Comparison of ENCODE assay signal across 12 cellular contexts in genomic region chr16:72072514-72073342, GRCh38. TPM values are rescaled to one million over a fixed set of nuclear protein-coding genes. Genes with fewer than 3 reads are reported as not detected.
DNase-seq lines count a peak whose midpoint lies in the region; ATAC-seq and TF ChIP-seq lines count a peak whose summit lies in the region.
"Had no signal": no experiment of that assay in that cellular context is flagged by ENCODE, and none has a peak within 500 bp of the region (broad histone marks: within the 10 kb centered on the region; RNA-seq: fewer than 3 reads in every experiment).

No MANE protein-coding gene starts in this region.

- DNase-seq in fibroblast of pulmonary artery (ENCODE audit: low read depth) (peak; percentile 62), medulla oblongata (ENCODE audit: extremely low spot score) (peak; percentile 51), HCEC 1CT (no peak), GM19238 (ENCODE audit: insufficient read length, low spot score) (no peak)
- DNase-seq: activated naive CD8-positive, alpha-beta T cell treated with anti-CD3 and anti-CD28 coated beads, Interleukin-2, amount 10 ng/mL, durations not matched to agents 7 days and 5 days; natural killer cell; stimulated activated CD4-positive, alpha-beta T cell treated with anti-CD3 and anti-CD28 coated beads, Interleukin-15, amount 100 ng/mL, for 24 hours had no signal

- no peak overlapping the region for H3K4me3 ChIP-seq in fibroblast of pulmonary artery (replicated peaks; ENCODE audit: low read depth, low read length)

- TF ChIP-seq CTCF in fibroblast of pulmonary artery (IDR thresholded peaks at IDR 0.05; ENCODE audit: low read length, missing control alignments) = no peak

- ATAC-seq in HG02852 (IDR thresholded peaks at IDR 0.05; ENCODE audit: unreplicated experiment) = no peak
- no peak for ATAC-seq in HG03095 (IDR thresholded peaks at IDR 0.05; ENCODE audit: unreplicated experiment)
- ATAC-seq: natural killer cell had no signal

- H3K27ac ChIP-seq in angular gyrus (ENCODE audit: low read depth, low read length) (peak overlapping the region; percentile 93), temporal lobe (ENCODE audit: low read depth, low read length) (peak overlapping the region; percentile 95)

RNA-seq across cellular contexts. Expression of gene HPR, which starts 9.7 kb away (rescaled TPM):
- not detected for total RNA-seq in temporal lobe
- total RNA-seq: activated naive CD8-positive, alpha-beta T cell treated with anti-CD3 and anti-CD28 coated beads, Interleukin-2, amount 10 ng/mL, durations not matched to agents 7 days and 5 days; natural killer cell; RPMI7951 had no signal

RNA-seq across cellular contexts. Expression of gene HP, which starts 18.4 kb away (rescaled TPM):
- 0.74 TPM for total RNA-seq in temporal lobe
- total RNA-seq: activated naive CD8-positive, alpha-beta T cell treated with anti-CD3 and anti-CD28 coated beads, Interleukin-2, amount 10 ng/mL, durations not matched to agents 7 days and 5 days; RPMI7951 had no signal

RNA-seq across cellular contexts. Expression of gene TXNL4B, which starts 20.7 kb away (rescaled TPM):
- total RNA-seq in temporal lobe = 13.0 TPM

RNA-seq across cellular contexts. Expression of gene DHX38, which starts 20.9 kb away (rescaled TPM):
- total RNA-seq in temporal lobe = 49.2 TPM

Comparison
In these comparisons a context has a peak if more than half of its experiments do, and no peak if none do; other contexts are left out.
1. DNase-seq: peak in fibroblast of pulmonary artery (single experiment) and medulla oblongata (single experiment); none in HCEC 1CT (single experiment) and GM19238 (single experiment).